In the genomic region with DNA sequence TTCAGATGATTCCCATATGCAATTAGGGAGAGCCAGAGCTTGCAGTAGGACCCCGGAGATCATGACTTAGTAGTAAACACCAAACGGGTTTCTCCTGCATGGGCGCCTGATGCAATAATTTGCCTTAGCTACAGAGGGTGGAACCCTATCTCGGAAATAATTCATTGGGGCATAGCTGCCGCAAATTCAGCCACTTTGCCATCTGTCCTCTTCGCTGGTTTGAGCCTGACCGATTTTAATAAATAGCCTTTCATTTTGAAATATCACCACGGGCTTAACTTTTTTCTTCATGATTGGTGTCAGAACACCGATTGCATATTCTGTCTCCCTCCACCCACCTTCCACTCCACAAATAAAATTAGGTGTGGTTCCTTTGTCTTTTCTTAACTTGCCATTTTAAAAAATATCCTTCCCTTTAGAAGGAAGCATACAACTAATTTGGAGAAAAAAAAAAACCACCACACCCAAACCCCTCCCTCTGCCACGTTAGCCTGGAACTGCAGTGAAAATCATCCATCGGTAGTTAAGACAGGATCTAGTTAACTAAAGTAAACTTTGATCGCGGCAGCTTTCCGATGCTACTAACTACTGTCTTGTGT, we compare ENCODE assay signal across 8 cellular contexts. TPM values are rescaled to one million over a fixed set of nuclear protein-coding genes. Genes with fewer than 3 reads are reported as not detected.
DNase-seq lines count a peak whose midpoint lies in the region; ATAC-seq, FAIRE-seq and TF ChIP-seq lines count a peak whose summit lies in the region.

No MANE protein-coding gene starts in this region.

- WGBS in lung, 2 donors, result 16 to 33% methylated on average over 14 of the region's 14 CpGs
- WGBS in urinary bladder, result 13% methylated on average over 14 of the region's 14 CpGs

- TF ChIP-seq CTCF in bronchial epithelial cell (IDR thresholded peaks at IDR 0.05; ENCODE audit: insufficient read depth, low read length, severe bottlenecking), result no peak
- no peak for TF ChIP-seq CTCF in lung (IDR thresholded peaks at IDR 0.05; ENCODE audit: control extremely low read depth, extremely low read depth)

- H3K4me1 ChIP-seq in BLaER1 (peaks cover 31% of the 10 kb centered on the region), lung (ENCODE audit: control insufficient read depth in 2 of 2, insufficient read depth in 2 of 2, low read length in 2 of 2) (peaks cover 6 to 11% of the 10 kb centered on the region in 2 donors), urinary bladder (ENCODE audit: insufficient read depth) (peaks cover 2% of the 10 kb centered on the region)

- peaks cover 56% of the 10 kb centered on the region for H4K20me1 ChIP-seq in BLaER1

- no peaks in the 10 kb centered on the region for H3K27me3 ChIP-seq in BLaER1
- H3K27me3 ChIP-seq in bronchial epithelial cell (ENCODE audit: control insufficient read depth, insufficient read depth, low read length), result no peaks in the 10 kb centered on the region
- no peaks in the 10 kb centered on the region for H3K27me3 ChIP-seq in lung (ENCODE audit: control insufficient read depth, insufficient read depth)

- H3K9me3 ChIP-seq in BLaER1 (no peaks in the 10 kb centered on the region), lung (ENCODE audit: control insufficient read depth in 2 of 2, insufficient read depth in 1 of 2, low read length in 1 of 2) (no peaks in the 10 kb centered on the region)

- peak overlapping the region; percentile 90 for H3K4me3 ChIP-seq in BLaER1
- H3K4me3 ChIP-seq in bronchial epithelial cell (ENCODE audit: low read depth, low read length), result peak overlapping the region; percentile 93
- peak overlapping the region; percentile 91 for H3K4me3 ChIP-seq in lung
- H3K4me3 ChIP-seq in urinary bladder (ENCODE audit: low read depth, low read length), result peak overlapping the region; percentile 77

- peak overlapping the region; percentile 82 for H3K4me2 ChIP-seq in BLaER1

- FAIRE-seq in GM12892 (lab: Jason Lieb, UNC) (peak; percentile 81), bronchial epithelial cell (lab: Jason Lieb, UNC) (no peak)

- peak overlapping the region; percentile 98 for H3K27ac ChIP-seq in BLaER1
- H3K27ac ChIP-seq in lung (ENCODE audit: low read depth in 1 of 2, low read length in 1 of 2), result peak overlapping the region in 1 of 2 donors; percentile 4
- no peak overlapping the region for H3K27ac ChIP-seq in urinary bladder (ENCODE audit: low read depth)

- H3K9ac ChIP-seq in BLaER1, result peak overlapping the region; percentile 98

- no peak for DNase-seq in GM12892 (ENCODE audit: insufficient read length)
- peak; percentile 70 for DNase-seq in OCI-M1 (lab: John Stamatoyannopoulos, UW)
- peak; percentile 41 for DNase-seq in bronchial epithelial cell (ENCODE audit: low read depth)
- no peak for DNase-seq in lung (ENCODE audit: low spot score)

- H3K36me3 ChIP-seq in BLaER1 (peaks cover 33% of the 10 kb centered on the region), bronchial epithelial cell (ENCODE audit: control insufficient read depth, insufficient read depth, low read length) (peaks cover 17% of the 10 kb centered on the region), lung (ENCODE audit: control insufficient read depth in 2 of 2, insufficient read depth in 2 of 2, low read length in 2 of 2) (peaks cover 3 to 9% of the 10 kb centered on the region in 2 donors), urinary bladder (ENCODE audit: insufficient read depth) (peaks cover 4% of the 10 kb centered on the region)

- ATAC-seq in lung (ENCODE audit: insufficient read depth, low FRiP score) (no peak), GM19467 (IDR thresholded peaks at IDR 0.05; ENCODE audit: unreplicated experiment) (no peak), HG03139 (IDR thresholded peaks at IDR 0.05; ENCODE audit: unreplicated experiment) (no peak)

- no peak for TF ChIP-seq POLR2A in GM12892 (IDR thresholded peaks at IDR 0.05; ENCODE audit: low read depth, low read length)

RNA-seq across cellular contexts. Expression of a gene that starts 1.5 kb away (rescaled TPM):
- polyA plus RNA-seq in GM12892 (2012; ENCODE audit: missing spikeins), result 113 TPM
- total RNA-seq in bronchial epithelial cell (367 and 431 TPM in 2 replicates), lung (100 to 1,000 TPM in 1 of 2 donors, 10 to 100 TPM in 1; 55.5 to 132 TPM), urinary bladder (76.7 TPM)
- polyA plus RNA-seq in lung (10 to 100 TPM; 85.0 to 99.3 TPM), urinary bladder (51.5 TPM)

Comparison
In these comparisons a context has a peak if more than half of its experiments do, and no peak if none do; other contexts are left out.
1. DNase-seq: peak in OCI-M1 (single experiment) and bronchial epithelial cell (single experiment); none in GM12892 (single experiment) and lung (single experiment).
2. Peak in every context shown above with its lines, with median percentiles within 50 percentile points of each other: H3K4me3 ChIP-seq.